In genomic region chr11:78646564-78647185, GRCh38 we compare ENCODE assay signal across 1 cellular context.
TF ChIP-seq lines count a peak whose summit lies in the region.

No MANE protein-coding gene starts in this region.

TF ChIP-seq in HEK293, 187 proteins besides CTCF, POLR2A, EP300 and RAD21 (continued from another document):
- no peak for TF ChIP-seq ZNF354C (tag by site-specific recombination; IDR thresholded peaks at IDR 0.05; ENCODE audit: borderline replicate concordance, low read depth)
